Comparison of ENCODE assay signal across 2 cellular contexts in genomic region chr9:114249424-114250234, GRCh38.
TF ChIP-seq lines count a peak whose summit lies in the region.

No MANE protein-coding gene starts in this region.

TF ChIP-seq in GM23338, 12 proteins besides CTCF, POLR2A, EP300 and RAD21 (continued from another document):
- no peak for TF ChIP-seq REST (IDR thresholded peaks at IDR 0.05; ENCODE audit: unreplicated experiment)

TF ChIP-seq in HepG2, 621 proteins besides CTCF, POLR2A, EP300 and RAD21:
- TF ChIP-seq ZUFSP (CRISPR knock-in tag; IDR thresholded peaks at IDR 0.05; ENCODE audit: borderline replicate concordance) (no peak), FOXA1 (IDR thresholded peaks at IDR 0.05) (no peak), FOXA1 (CRISPR knock-in tag; IDR thresholded peaks at IDR 0.05) (peak; percentile 21; the same call in 1 of the 2 replicates), BRD4 (CRISPR knock-in tag; IDR thresholded peaks at IDR 0.05) (no peak), ZNF441 (CRISPR knock-in tag; IDR thresholded peaks at IDR 0.05; ENCODE audit: borderline replicate concordance) (peak; percentile 73; the same call in 1 of the 2 replicates), MXD4 (CRISPR knock-in tag; IDR thresholded peaks at IDR 0.05) (no peak), CBX1 (IDR thresholded peaks at IDR 0.05; ENCODE audit: low read depth) (no peak), CHD2 (IDR thresholded peaks at IDR 0.05; ENCODE audit: low read depth, low read length) (no peak), SYNCRIP (IDR thresholded peaks at IDR 0.05; ENCODE audit: insufficient read depth, low read depth, low read length) (no peak), ZNF687 (CRISPR knock-in tag; IDR thresholded peaks at IDR 0.05) (peak; percentile 22; the same call in 1 of the 2 replicates), ZNF724P (CRISPR knock-in tag; IDR thresholded peaks at IDR 0.05; ENCODE audit: borderline replicate concordance) (no peak), TBX2 (CRISPR knock-in tag; IDR thresholded peaks at IDR 0.05; ENCODE audit: borderline replicate concordance) (peak; percentile 18; the same call in 1 of the 2 replicates)
TF ChIP-seq in HepG2: peak in this region for 4.
